In the genomic region with DNA sequence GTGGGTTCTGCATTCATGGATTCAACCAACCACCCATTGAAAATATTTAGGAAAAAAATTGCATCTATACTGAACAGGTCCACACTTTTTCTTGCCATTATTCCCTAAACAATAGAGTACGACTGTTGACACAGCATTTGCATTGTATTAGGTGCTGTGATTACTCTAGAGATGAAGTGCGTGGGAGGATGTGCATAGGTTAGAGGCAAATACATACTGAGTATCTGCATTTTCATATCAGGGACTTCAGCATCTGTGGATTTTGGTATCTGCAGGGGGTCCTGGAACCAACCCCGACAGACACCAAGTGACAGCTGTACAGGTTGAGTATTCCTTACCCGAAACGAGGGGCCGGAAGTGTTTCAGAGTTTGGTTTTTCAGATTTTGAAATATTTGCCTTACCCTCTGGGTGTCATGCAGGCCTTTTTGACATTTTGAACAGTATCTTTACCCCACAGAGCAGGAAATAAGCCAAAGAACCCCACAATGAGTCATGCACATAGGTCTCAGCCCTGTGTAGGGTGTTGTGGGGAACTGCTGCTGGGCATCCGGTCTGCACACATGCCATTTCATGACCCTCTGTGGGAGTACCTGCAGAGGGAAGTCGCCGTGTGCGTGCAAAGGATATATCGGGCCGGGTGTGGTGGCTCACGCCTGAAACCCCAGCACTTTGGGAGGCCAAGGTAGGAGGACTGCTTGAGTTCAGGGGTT, we compare ENCODE assay signal across 8 cellular contexts.
DNase-seq lines count a peak whose midpoint lies in the region; ATAC-seq and TF ChIP-seq lines count a peak whose summit lies in the region.

No MANE protein-coding gene starts in this region.

- no peak for TF ChIP-seq CTCF in astrocyte of the spinal cord (IDR thresholded peaks at IDR 0.05; ENCODE audit: low read depth, low read length)

- in situ Hi-C loops in astrocyte of the spinal cord (cut with HindIII; ENCODE audit: low sequenced_read_pairs) = no loop called here

- DNase-seq in UCSD-AML1 (lab: John Stamatoyannopoulos, UW; ENCODE audit: unreplicated experiment) (peak; percentile 85), astrocyte of the spinal cord (ENCODE audit: low read depth, low spot score) (peak; percentile 45), inferior parietal cortex (ENCODE audit: extremely low spot score) (no peak), Ammon's horn (ENCODE audit: low spot score) (no peak), erythroblast (lab: John Stamatoyannopoulos, UW) (no peak), medulla oblongata (ENCODE audit: extremely low spot score) (no peak)
- DNase-seq in stimulated activated CD8-positive, alpha-beta memory T cell treated with anti-CD3 and anti-CD28 coated beads, Interleukin-15, amount 100 ng/mL, for 24 hours (ENCODE audit: low read depth) = peak; percentile 21

- peak; percentile 99 for ATAC-seq in HG02610 (IDR thresholded peaks at IDR 0.05; ENCODE audit: unreplicated experiment)

- H3K4me3 ChIP-seq in astrocyte of the spinal cord (ENCODE audit: low read depth, low read length) = no peak overlapping the region

- TF ChIP-seq POLR2A in erythroblast (IDR thresholded peaks at IDR 0.05; ENCODE audit: low read length) = no peak

Comparison
In these comparisons a context has a peak if more than half of its experiments do, and no peak if none do; other contexts are left out.
1. DNase-seq: peak in UCSD-AML1 (single experiment), astrocyte of the spinal cord (single experiment) and stimulated activated CD8-positive, alpha-beta memory T cell treated with anti-CD3 and anti-CD28 coated beads, Interleukin-15, amount 100 ng/mL, for 24 hours (single experiment); none in inferior parietal cortex (single experiment), Ammon's horn (single experiment), erythroblast (0 of 2) and medulla oblongata (single experiment).